In the genomic region with DNA sequence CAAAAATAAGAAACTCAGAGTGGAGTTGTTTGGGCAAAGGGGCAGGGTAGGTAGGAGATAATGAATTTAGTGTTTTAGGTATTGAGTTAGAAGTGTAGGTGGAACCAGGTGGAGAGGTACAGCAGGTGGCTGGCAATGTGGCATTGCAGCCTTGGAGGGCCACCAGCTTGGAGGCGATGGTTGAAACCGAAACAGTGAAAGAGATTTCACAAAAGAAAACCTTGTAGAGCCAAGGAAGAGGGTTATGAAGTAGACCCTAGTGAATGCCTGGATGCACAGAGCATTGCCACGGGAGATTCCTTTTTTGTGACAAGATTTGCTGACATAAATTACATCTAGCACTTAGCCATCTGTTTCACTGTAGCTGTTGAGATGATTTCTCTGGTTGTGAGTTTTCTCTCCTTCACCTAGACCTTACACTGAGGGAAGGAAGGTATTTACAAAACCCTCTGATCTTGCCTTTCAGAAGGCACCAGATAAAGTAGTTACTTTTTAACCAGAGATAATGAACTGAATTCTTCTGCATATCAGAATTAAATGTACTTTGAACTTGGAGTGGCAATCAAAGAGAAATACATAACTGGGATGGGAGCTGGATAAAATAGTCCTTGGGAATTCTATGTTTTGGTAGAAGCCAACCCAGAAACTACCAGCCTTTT, we compare ENCODE assay signal across 32 cellular contexts.
DNase-seq lines count a peak whose midpoint lies in the region; ATAC-seq, FAIRE-seq and TF ChIP-seq lines count a peak whose summit lies in the region.
"Had no signal": no experiment of that assay in that cellular context is flagged by ENCODE, and none has a peak within 500 bp of the region (broad histone marks: within the 10 kb centered on the region; RNA-seq: fewer than 3 reads in every experiment).

No MANE protein-coding gene starts in this region.

- no peak overlapping the region for H3K4me2 ChIP-seq in GM12878 (ENCODE audit: control insufficient read depth, insufficient read depth)

- no peak for TF ChIP-seq POLR2A in GM12878 (IDR thresholded peaks at IDR 0.05; ENCODE audit: low read depth, low read length)

- no peak overlapping the region for H2AFZ ChIP-seq in GM12878 (ENCODE audit: control insufficient read depth, low read depth, low read length)
- H2AFZ ChIP-seq: parathyroid adenoma had no signal

- no peak overlapping the region for H3K9ac ChIP-seq in GM12878 (ENCODE audit: control insufficient read depth, insufficient read depth, low read length)
- H3K9ac ChIP-seq: parathyroid adenoma had no signal

- H3K79me2 ChIP-seq in GM12878 (ENCODE audit: control insufficient read depth, insufficient read depth, low read length) = no peaks in the 10 kb centered on the region
- H3K79me2 ChIP-seq: parathyroid adenoma had no signal

- no peak for TF ChIP-seq EP300 in GM12878 (IDR thresholded peaks at IDR 0.05; ENCODE audit: borderline replicate concordance in 1 of 2, control insufficient read depth in 1 of 2, low read depth in 2 of 2, low read length in 2 of 2)

- peak; percentile 45 for ATAC-seq in HG02678 (IDR thresholded peaks at IDR 0.05; ENCODE audit: unreplicated experiment)
- peak; percentile 69 for ATAC-seq in GM12878
- ATAC-seq in mucosa of descending colon = peak; percentile 88
- ATAC-seq: activated T-helper 17 cell treated with anti-CD3 and anti-CD28 coated beads, Interleukin-2, amount 50 U/mL, for 72 hours; effector memory CD8-positive, alpha-beta T cell; heart left ventricle had no signal

- DNase-seq in GM12865 (ENCODE audit: low read depth) (peak; percentile 15), GM12878 (ENCODE audit: low read depth, low spot score) (peak; percentile 1), mucosa of descending colon (peak in 2 of 3 donors; percentile 11 to 26), T-helper 1 cell (no peak), DMS 273 treated with DMSO at 0.1 percent for 48 hours (lab: John Stamatoyannopoulos, UW) (no peak), ACHN (no peak), HEK293T (ENCODE audit: extremely low spot score) (no peak)
- DNase-seq: activated CD4-positive, alpha-beta T cell treated with anti-CD3 and anti-CD28 coated beads, Interleukin-2, amount 50 U/mL, for 48 hours; activated CD8-positive, alpha-beta memory T cell treated with anti-CD3 and anti-CD28 coated beads, Interleukin-2, amount 50 U/mL, for 4 hours; aorta; CD8-positive, alpha-beta memory T cell; cortex of kidney; DMS53; effector memory CD8-positive, alpha-beta T cell; foreskin fibroblast; heart left ventricle; IMR-90; mammary epithelial cell; NCI-H1092 treated with DMSO at 0.1 percent for 48 hours; NCI-H2081; NCI-H774; spleen had no signal

- SMC1A ChIA-PET in GM12878 (lab: Charles Lee; ENCODE audit: uncharacterized antibody, unreplicated experiment) = no interaction called here

- H3K9me3 ChIP-seq in GM12878 (replicated peaks; ENCODE audit: control insufficient read depth, insufficient read depth, low read length) = no peaks in the 10 kb centered on the region; the same call in 2 of the 3 replicates
- no peaks in the 10 kb centered on the region for H3K9me3 ChIP-seq in mucosa of descending colon
- H3K9me3 ChIP-seq: BE2C, HAP-1 had no signal

- TF ChIP-seq RAD21 in GM12878 (IDR thresholded peaks at IDR 0.05; ENCODE audit: insufficient read depth, low read depth, low read length) = no peak

- H3K4me1 ChIP-seq in GM12878 (ENCODE audit: control insufficient read depth, insufficient read depth, low read length) = no peaks in the 10 kb centered on the region
- H3K4me1 ChIP-seq in mucosa of descending colon (ENCODE audit: low read depth) = no peaks in the 10 kb centered on the region
- H3K4me1 ChIP-seq: BE2C, HAP-1, heart left ventricle, parathyroid adenoma, right atrium auricular region, spleen, tibial nerve had no signal

- no peak for TF ChIP-seq CTCF in GM12865 (IDR thresholded peaks at IDR 0.05; ENCODE audit: insufficient read depth, low read depth, low read length, missing control alignments)
- no peak for TF ChIP-seq CTCF in GM12878 (IDR thresholded peaks at IDR 0.05 in 2 of 3, conservative IDR thresholded peaks at IDR 0.05 in 1 of 3; ENCODE audit: control insufficient read depth in 2 of 3, extremely low read depth in 1 of 3, insufficient read depth in 1 of 3, low read depth in 3 of 3, low read length in 3 of 3)
- TF ChIP-seq CTCF in mucosa of descending colon (IDR thresholded peaks at IDR 0.05) = no peak

- POLR2A ChIA-PET in GM12878 (lab: Charles Lee) = no interaction called here
- POLR2A ChIA-PET in HEK293T (lab: Yijun Ruan, JAX) = no interaction called here

- 26% methylated on average over 3 of the region's 3 CpGs for WGBS in GM12878 (ENCODE audit: insufficient coverage, insufficient replicate concordance, low lambda C conversion rate, missing lambda C conversion rate)

- FAIRE-seq in GM12878 (lab: Jason Lieb, UNC) = no peak
- FAIRE-seq: G401.6, TTC549 had no signal

- H3K27ac ChIP-seq in GM12878 (ENCODE audit: control insufficient read depth, insufficient read depth) = no peak overlapping the region
- H3K27ac ChIP-seq: heart left ventricle, parathyroid adenoma, right atrium auricular region, RWPE1, spleen, tibial nerve had no signal

- RAD21 ChIA-PET in GM12878 (lab: Charles Lee; ENCODE audit: unreplicated experiment) = interaction anchor here (0.9 kb wide), 1 partner anchor 68 kb away, joined by 3 read pairs; no protein-coding TSS in a partner anchor

- H3K36me3 ChIP-seq in GM12878 (ENCODE audit: control insufficient read depth in 2 of 2, insufficient read depth in 2 of 2, low read length in 1 of 2) = no peaks in the 10 kb centered on the region
- no peaks in the 10 kb centered on the region for H3K36me3 ChIP-seq in mucosa of descending colon (ENCODE audit: low read depth)
- H3K36me3 ChIP-seq: BE2C, HAP-1, heart left ventricle, right atrium auricular region, spleen, tibial nerve had no signal

- no peaks in the 10 kb centered on the region for H3K27me3 ChIP-seq in GM12878 (replicated peaks in 1 of 2; ENCODE audit: control insufficient read depth in 2 of 2, insufficient read depth in 2 of 2, low read length in 1 of 2)
- H3K27me3 ChIP-seq: BE2C, heart left ventricle, right atrium auricular region, tibial nerve had no signal

- in situ Hi-C loops in GM12878 (cut with MboI) = no loop called here
- in situ Hi-C loops in ACHN (cut with HindIII; ENCODE audit: low pct_ligation_motif_present, low pct_unique_long_range_greater_than_20kb, low sequenced_read_pairs) = no loop called here

- no peak overlapping the region for H3K4me3 ChIP-seq in GM12865 (ENCODE audit: low read depth, low read length)
- no peak overlapping the region for H3K4me3 ChIP-seq in GM12878
- no peak overlapping the region for H3K4me3 ChIP-seq in mucosa of descending colon
- H3K4me3 ChIP-seq: HAP-1, heart left ventricle, right atrium auricular region, spleen, tibial nerve had no signal

- no peaks in the 10 kb centered on the region for H4K20me1 ChIP-seq in GM12878 (ENCODE audit: control insufficient read depth, insufficient read depth)

- BruUV-seq in GM12878 (replicated peaks; lab: Mats Ljungman, UMichigan) = no TSS peak

- intact Hi-C loops in GM12878 (cut with micrococcal nuclease; ENCODE audit: unreplicated experiment) (no loop called here), mucosa of descending colon (cut with DNase I, micrococcal nuclease) (no loop called here)

- CTCF ChIA-PET in GM12878 (lab: Yijun Ruan, JAX) = no interaction called here
- CTCF ChIA-PET in HEK293T (lab: Yijun Ruan, JAX) = no interaction called here

TF ChIP-seq in GM12878, 131 proteins besides CTCF, POLR2A, EP300 and RAD21 (continues in another document):
- TF ChIP-seq RCOR1 (conservative IDR thresholded peaks at IDR 0.05; ENCODE audit: low read depth, low read length) = no peak

TF ChIP-seq in HEK293T, 16 proteins besides CTCF, POLR2A, EP300 and RAD21:
- TF ChIP-seq, protein P1, sequence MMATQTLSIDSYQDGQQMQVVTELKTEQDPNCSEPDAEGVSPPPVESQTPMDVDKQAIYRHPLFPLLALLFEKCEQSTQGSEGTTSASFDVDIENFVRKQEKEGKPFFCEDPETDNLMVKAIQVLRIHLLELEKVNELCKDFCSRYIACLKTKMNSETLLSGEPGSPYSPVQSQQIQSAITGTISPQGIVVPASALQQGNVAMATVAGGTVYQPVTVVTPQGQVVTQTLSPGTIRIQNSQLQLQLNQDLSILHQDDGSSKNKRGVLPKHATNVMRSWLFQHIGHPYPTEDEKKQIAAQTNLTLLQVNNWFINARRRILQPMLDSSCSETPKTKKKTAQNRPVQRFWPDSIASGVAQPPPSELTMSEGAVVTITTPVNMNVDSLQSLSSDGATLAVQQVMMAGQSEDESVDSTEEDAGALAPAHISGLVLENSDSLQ (IDR thresholded peaks at IDR 0.05) = no peak
- TF ChIP-seq BHLHE40 (IDR thresholded peaks at IDR 0.05; ENCODE audit: borderline replicate concordance) (no peak), CTBP1 (IDR thresholded peaks at IDR 0.05; ENCODE audit: borderline replicate concordance) (no peak), FOXA1 (IDR thresholded peaks at IDR 0.05) (no peak), ELF4 (IDR thresholded peaks at IDR 0.05) (no peak), SUZ12 (IDR thresholded peaks at IDR 0.05) (no peak), NFRKB (IDR thresholded peaks at IDR 0.05) (no peak), FOXM1 (IDR thresholded peaks at IDR 0.05; ENCODE audit: borderline replicate concordance) (no peak), HDGF (IDR thresholded peaks at IDR 0.05; ENCODE audit: borderline replicate concordance) (no peak), LEF1 (IDR thresholded peaks at IDR 0.05; ENCODE audit: borderline replicate concordance) (no peak), ZNF384 (IDR thresholded peaks at IDR 0.05) (no peak)

Comparison
In these comparisons a context has a peak if more than half of its experiments do, and no peak if none do; other contexts are left out.
1. DNase-seq: peak in GM12865 (single experiment), GM12878 (single experiment) and mucosa of descending colon (2 of 3); none in T-helper 1 cell (0 of 5), DMS 273 treated with DMSO at 0.1 percent for 48 hours (single experiment), ACHN (single experiment) and HEK293T (single experiment).
2. Peak in every context shown above with its lines, with median percentiles within 50 percentile points of each other: ATAC-seq.